Comparison of ENCODE assay signal across 8 cellular contexts in the genomic region with DNA sequence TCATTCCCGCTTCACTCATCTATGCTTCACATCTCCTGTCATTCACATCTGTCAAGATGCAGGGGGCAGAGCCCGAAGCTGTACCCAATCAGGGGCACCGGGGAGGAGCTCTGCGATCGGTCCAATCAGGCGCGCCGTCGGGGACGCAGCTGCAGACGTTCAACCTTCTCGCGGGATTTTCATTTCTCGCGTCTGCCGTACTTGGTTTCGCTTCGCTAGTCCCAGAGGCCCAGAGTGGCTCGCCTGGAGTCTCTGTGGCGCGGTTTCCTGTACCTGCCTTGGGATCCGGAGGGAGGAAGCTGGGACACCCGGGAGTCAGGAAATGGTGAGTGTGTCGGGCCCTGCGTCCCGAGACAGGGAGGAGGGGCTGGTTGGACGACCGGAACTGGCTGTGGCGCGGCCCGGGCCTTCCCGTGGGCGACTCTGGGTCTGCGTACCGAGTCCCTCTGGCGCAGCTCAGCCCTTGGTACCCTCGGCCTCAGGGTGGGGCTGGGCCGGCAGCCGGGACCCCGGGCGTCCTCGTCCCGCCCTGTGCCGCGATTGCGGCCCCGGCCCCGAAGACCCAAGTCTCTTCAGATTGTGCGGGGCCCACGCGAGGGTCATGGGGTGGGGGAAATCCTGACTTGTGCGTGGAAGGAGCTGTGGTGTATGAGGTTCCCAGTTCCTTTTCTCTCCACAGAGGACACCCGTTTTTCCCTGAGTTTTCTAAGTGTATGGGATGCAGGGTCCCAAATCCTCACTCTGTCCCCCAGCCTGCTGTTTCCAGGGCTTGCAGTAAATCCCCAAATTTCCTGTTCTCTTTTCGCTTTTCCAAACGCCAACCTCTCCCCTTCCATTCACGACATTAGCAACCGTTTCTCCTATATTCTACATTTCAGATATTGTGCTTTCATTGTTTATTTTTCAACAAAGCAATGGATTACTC. TPM values are rescaled to one million over a fixed set of nuclear protein-coding genes. Genes with fewer than 3 reads are reported as not detected.
DNase-seq lines count a peak whose midpoint lies in the region; ATAC-seq, FAIRE-seq and TF ChIP-seq lines count a peak whose summit lies in the region.

A gene (plus strand): TSS at position 215 of the 925 bp plus-strand sequence. CDS start 108 bp downstream, at position 323.

- DNase-seq in ACHN = peak; percentile 91
- peak; percentile 95 for DNase-seq in NCI-H2196 (lab: John Stamatoyannopoulos, UW; ENCODE audit: unreplicated experiment)
- peak; percentile 91 to 96 for DNase-seq in breast epithelium (ENCODE audit: low spot score in 2 of 2)
- peak; percentile 98 for DNase-seq in iPS-NIHi11 (ENCODE audit: low spot score)
- peak; percentile 98 for DNase-seq in small intestine

- intact Hi-C loops in breast epithelium (cut with DNase I; ENCODE audit: low total_unique reads) = no loop called here

- H3K27ac ChIP-seq in VCaP = peak within 1 kb of the TSS; percentile 92
- H3K27ac ChIP-seq in breast epithelium = peak within 1 kb of the TSS; percentile 91 to 98
- H3K27ac ChIP-seq in small intestine (ENCODE audit: low read depth in 1 of 2, low read length in 1 of 2) = peak within 1 kb of the TSS; percentile 95 to 99

- H3K9me3 ChIP-seq in breast epithelium (no peaks in the 10 kb centered on the region), small intestine (ENCODE audit: control insufficient read depth, low read depth) (no peaks in the 10 kb centered on the region)

- no peak for TF ChIP-seq CTCF in VCaP (conservative IDR thresholded peaks at IDR 0.05)
- TF ChIP-seq CTCF in breast epithelium (IDR thresholded peaks at IDR 0.05) = no peak

- no peak for FAIRE-seq in small intestine (lab: Jason Lieb, UNC)

- H3K27me3 ChIP-seq in breast epithelium (no peaks in the 10 kb centered on the region), small intestine (ENCODE audit: control insufficient read depth in 2 of 2, insufficient read depth in 2 of 2, low read length in 2 of 2) (no peaks in the 10 kb centered on the region)

- H3K36me3 ChIP-seq in breast epithelium (no peaks in the 10 kb centered on the region), small intestine (ENCODE audit: control insufficient read depth in 2 of 2, insufficient read depth in 2 of 2, low read length in 2 of 2) (peaks cover 0 to 2% of the 10 kb centered on the region in 2 donors)

- 0 to 1% (median 1%) methylated on average over 50 to 57 of the region's 57 CpGs for WGBS in small intestine, 3 donors

- TF ChIP-seq POLR2A in breast epithelium (IDR thresholded peaks at IDR 0.05) = peak; percentile 78

- H3K4me1 ChIP-seq in breast epithelium (peaks cover 0 to 6% of the 10 kb centered on the region in 2 donors), small intestine (ENCODE audit: control insufficient read depth in 2 of 2, insufficient read depth in 1 of 2, low read depth in 1 of 2, low read length in 1 of 2) (peaks cover 2 to 7% of the 10 kb centered on the region in 2 donors)

- in situ Hi-C loops in ACHN (cut with HindIII; ENCODE audit: low pct_ligation_motif_present, low pct_unique_long_range_greater_than_20kb, low sequenced_read_pairs) = no loop called here

- H3K4me3 ChIP-seq in breast epithelium = peak within 1 kb of the TSS; percentile 77 to 84 (median 81)
- peak within 1 kb of the TSS; percentile 97 to 99 for H3K4me3 ChIP-seq in small intestine (ENCODE audit: low read depth in 1 of 2, low read length in 2 of 2)

- ATAC-seq in GM18873 (IDR thresholded peaks at IDR 0.05; ENCODE audit: low FRiP score, unreplicated experiment) = peak; percentile 86
- peak; percentile 92 for ATAC-seq in HG03135 (IDR thresholded peaks at IDR 0.05; ENCODE audit: unreplicated experiment)

RNA-seq across cellular contexts. Expression of the gene that starts here (rescaled TPM):
- total RNA-seq in breast epithelium = 10 to 100 TPM; 11.5 to 22.0 (median 12.8) TPM
- 1 to 10 TPM; 2.7 to 3.3 (median 3.0) TPM for polyA plus RNA-seq in small intestine

Comparison
In these comparisons a context has a peak if more than half of its experiments do, and no peak if none do; other contexts are left out.
1. Peak in every context shown above with its lines: DNase-seq, ATAC-seq, H3K4me3 ChIP-seq and H3K27ac ChIP-seq.